ENCODE assay signal across 22 cellular contexts in the genomic region with DNA sequence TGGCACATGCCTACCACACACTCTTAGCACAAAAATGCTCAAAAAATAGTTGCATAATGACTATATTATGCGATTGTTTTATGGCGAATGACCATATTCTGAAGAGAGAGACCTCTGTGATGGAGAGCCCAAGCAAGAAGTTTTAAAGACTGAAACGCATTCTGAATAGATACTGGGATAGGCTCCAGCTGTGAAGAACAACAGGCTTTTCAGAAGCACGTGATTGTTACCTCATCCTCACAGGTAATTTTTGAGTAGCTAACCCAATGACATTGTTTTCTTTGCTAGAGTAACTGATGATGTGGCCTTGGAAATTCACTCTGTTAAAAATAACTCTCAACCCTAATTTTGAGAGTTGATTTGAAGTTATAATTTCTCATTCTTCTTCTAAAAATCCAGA.
"Had no signal": no experiment of that assay in that cellular context is flagged by ENCODE, and none has a peak within 500 bp of the region (broad histone marks: within the 10 kb centered on the region; RNA-seq: fewer than 3 reads in every experiment).

No MANE protein-coding gene starts in this region.

- H3K27me3 Mint-ChIP-seq: activated naive CD4-positive, alpha-beta T cell treated with anti-CD3 and anti-CD28 coated beads, Interleukin-2, amount 50 U/mL, for 24 hours; naive thymus-derived CD8-positive, alpha-beta T cell; stimulated activated naive CD8-positive, alpha-beta T cell treated with anti-CD3 and anti-CD28 coated beads, Interleukin-15, Interleukin-2, amounts not matched to agents 100 ng/mL and 50 ng/mL, for 24 hours had no signal

- H3K4me3 Mint-ChIP-seq: activated naive CD4-positive, alpha-beta T cell treated with anti-CD3 and anti-CD28 coated beads, Interleukin-2, amount 50 U/mL, for 24 hours; mesothelial cell of epicardium; naive thymus-derived CD8-positive, alpha-beta T cell; stimulated activated naive CD8-positive, alpha-beta T cell treated with anti-CD3 and anti-CD28 coated beads, Interleukin-15, Interleukin-2, amounts not matched to agents 100 ng/mL and 50 ng/mL, for 24 hours had no signal

- H3K27ac ChIP-seq: body of pancreas, cardiac muscle cell, hepatocyte, left ventricle myocardium inferior, parathyroid adenoma, thyroid gland, upper lobe of right lung had no signal

- ATAC-seq: body of pancreas; esophagus mucosa; naive thymus-derived CD8-positive, alpha-beta T cell; right cardiac atrium; upper lobe of right lung had no signal

- H3K4me3 ChIP-seq: body of pancreas, cardiac muscle cell, hepatocyte, left ventricle myocardium inferior, thyroid gland, upper lobe of right lung had no signal

- DNase-seq: activated gamma-delta T cell treated with Interleukin-2 at 50 U/mL for 16 hours; activated T-cell treated with anti-CD3 and anti-CD28 coated beads, Interleukin-2, amount 50 U/mL, for 1 hour; anterior cingulate cortex; body of pancreas; dermis blood vessel endothelial cell; effector memory CD4-positive, alpha-beta T cell; glutamatergic neuron; left ventricle myocardium inferior; naive thymus-derived CD8-positive, alpha-beta T cell; right cardiac atrium; stimulated activated CD4-positive, alpha-beta T cell treated with anti-CD3 and anti-CD28 coated beads, Interleukin-12 subunit alpha, Interleukin-12 subunit beta, amount 100 ng/mL, for 4 hours; substantia nigra; T-helper 9 cell; thyroid gland; upper lobe of right lung had no signal

- H3K27me3 ChIP-seq: body of pancreas, cardiac muscle cell, hepatocyte, thyroid gland, upper lobe of right lung had no signal

- H3K27ac Mint-ChIP-seq: mesothelial cell of epicardium; stimulated activated naive CD8-positive, alpha-beta T cell treated with anti-CD3 and anti-CD28 coated beads, Interleukin-15, Interleukin-2, amounts not matched to agents 100 ng/mL and 50 ng/mL, for 24 hours had no signal

- H3K9me3 Mint-ChIP-seq: activated naive CD4-positive, alpha-beta T cell treated with anti-CD3 and anti-CD28 coated beads, Interleukin-2, amount 50 U/mL, for 24 hours; mesothelial cell of epicardium; naive thymus-derived CD8-positive, alpha-beta T cell; stimulated activated naive CD8-positive, alpha-beta T cell treated with anti-CD3 and anti-CD28 coated beads, Interleukin-15, Interleukin-2, amounts not matched to agents 100 ng/mL and 50 ng/mL, for 24 hours had no signal

- H3K9ac ChIP-seq: parathyroid adenoma had no signal

- H3K9me3 ChIP-seq: body of pancreas, left ventricle myocardium inferior, thyroid gland, upper lobe of right lung had no signal

- H3K36me3 ChIP-seq: cardiac muscle cell, thyroid gland had no signal
